Comparison of ENCODE assay signal across 12 cellular contexts in the genomic region with DNA sequence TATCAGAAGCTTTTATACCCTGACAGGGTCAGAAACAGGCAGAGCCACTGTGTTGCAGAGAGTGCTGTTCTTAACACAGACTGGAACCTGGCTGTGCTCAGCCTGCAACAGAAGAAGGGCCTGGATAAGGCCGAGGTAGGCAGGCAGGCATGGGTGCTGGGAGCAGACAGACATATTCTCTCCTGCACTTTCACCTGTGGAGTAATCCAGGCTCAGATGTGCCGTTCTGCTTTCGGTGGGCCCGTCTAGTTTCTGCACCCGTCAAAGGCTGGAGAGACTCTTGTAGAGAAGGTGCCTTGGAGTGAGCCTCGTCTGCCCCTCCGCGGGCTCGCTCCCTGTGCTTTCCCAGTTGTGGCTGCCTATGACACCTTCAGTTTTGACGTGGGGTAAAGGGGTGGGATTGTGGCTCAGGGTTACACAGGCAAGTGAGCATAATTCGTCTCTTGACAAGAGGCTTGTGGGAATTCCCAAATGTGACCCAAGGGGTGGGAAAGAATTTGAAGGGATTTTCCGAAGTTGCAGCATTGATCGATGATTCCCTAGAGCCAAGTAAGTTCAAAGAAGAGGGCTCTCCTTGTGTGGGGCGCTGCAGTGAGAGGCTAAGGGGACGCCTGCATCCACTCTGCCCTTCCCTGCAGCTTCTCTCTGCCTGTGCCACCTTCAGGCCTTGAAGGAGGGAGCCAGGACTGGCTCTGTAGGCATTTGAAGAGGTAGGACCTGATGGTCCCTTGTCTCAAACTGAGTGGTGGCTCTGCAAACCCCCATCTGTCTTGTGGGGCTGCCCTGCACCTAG. TPM values are rescaled to one million over a fixed set of nuclear protein-coding genes. Genes with fewer than 3 reads are reported as not detected.
DNase-seq lines count a peak whose midpoint lies in the region; FAIRE-seq and TF ChIP-seq lines count a peak whose summit lies in the region.
"Had no signal": no experiment of that assay in that cellular context is flagged by ENCODE, and none has a peak within 500 bp of the region (broad histone marks: within the 10 kb centered on the region; RNA-seq: fewer than 3 reads in every experiment).

No MANE protein-coding gene starts in this region.

- no peaks in the 10 kb centered on the region for H3K79me2 ChIP-seq in astrocyte (ENCODE audit: insufficient read depth, low read length)

- H3K14ac ChIP-seq in mesenchymal stem cell (ENCODE audit: low read length in 2 of 2): no peak overlapping the region

- H3K9me3 ChIP-seq in astrocyte (ENCODE audit: insufficient read depth, low read depth, low read length) (no peaks in the 10 kb centered on the region), mesenchymal stem cell (ENCODE audit: control insufficient read depth, low read length) (no peaks in the 10 kb centered on the region)

- no peaks in the 10 kb centered on the region for H4K20me1 ChIP-seq in astrocyte (ENCODE audit: insufficient read depth, low read length)

- H3K23ac ChIP-seq in mesenchymal stem cell (ENCODE audit: low read length in 2 of 2): peak overlapping the region in 1 of 2 experiments; percentile 19

- TF ChIP-seq CTCF in CD14-positive monocyte (IDR thresholded peaks at IDR 0.05) (no peak), astrocyte (IDR thresholded peaks at IDR 0.05; ENCODE audit: insufficient read depth, low read depth, low read length) (no peak)

- FAIRE-seq in astrocyte (lab: Jason Lieb, UNC): no peak
- no peak for FAIRE-seq in GM19239 (lab: Jason Lieb, UNC)

- H3K9me3 Mint-ChIP-seq in CD14-positive monocyte: no peaks in the 10 kb centered on the region
- peaks cover 3% of the 10 kb centered on the region for H3K9me3 Mint-ChIP-seq in astrocyte (ENCODE audit: unreplicated experiment)

- no peak overlapping the region for H3K4me3 ChIP-seq in astrocyte (ENCODE audit: insufficient read depth, low read depth, low read length)
- H3K4me3 ChIP-seq in mesenchymal stem cell (ENCODE audit: insufficient read depth in 1 of 2, low read depth in 1 of 2, low read length in 2 of 2): no peak overlapping the region

- H2BK12ac ChIP-seq in mesenchymal stem cell (ENCODE audit: low read length in 2 of 2): peak overlapping the region in 1 of 2 experiments; percentile 22

- DNase-seq in CD14-positive monocyte (ENCODE audit: low spot score) (peak; percentile 5), astrocyte (ENCODE audit: low read depth) (no peak), mesenchymal stem cell (peak; percentile 82), GM19239 (ENCODE audit: insufficient read length, low spot score) (no peak), iPS-NIHi7 (ENCODE audit: extremely low spot score) (no peak), NCI-H128 (lab: John Stamatoyannopoulos, UW; ENCODE audit: unreplicated experiment) (no peak)
- DNase-seq: AML-193; amniotic stem cell; effector CD8-positive, alpha-beta T cell; Karpas-422; NK-92 treated with Interleukin-12 subunit alpha and Interleukin-12 subunit beta, amount 100 ng/mL, for 24 hours; T-helper 9 cell had no signal

- no peak overlapping the region for H2AFZ ChIP-seq in astrocyte (ENCODE audit: low read depth, low read length)
- H2AFZ ChIP-seq in mesenchymal stem cell (ENCODE audit: low read depth, low read length): no peak overlapping the region

- H3K4me3 Mint-ChIP-seq in CD14-positive monocyte: no peak overlapping the region
- H3K4me3 Mint-ChIP-seq in astrocyte (ENCODE audit: unreplicated experiment): no peak overlapping the region

- H3K27ac ChIP-seq in astrocyte (ENCODE audit: low read depth, low read length) (no peak overlapping the region), mesenchymal stem cell (ENCODE audit: low read length, poor library complexity, severe bottlenecking) (no peak overlapping the region)

- H3K36me3 ChIP-seq in astrocyte (ENCODE audit: insufficient read depth, low read length) (no peaks in the 10 kb centered on the region), mesenchymal stem cell (ENCODE audit: control insufficient read depth in 1 of 2, insufficient read depth in 2 of 2, low read depth in 1 of 2, low read length in 2 of 2) (peaks cover 27 to 29% of the 10 kb centered on the region in 2 experiments)

- H3K79me1 ChIP-seq in mesenchymal stem cell (replicated peaks; ENCODE audit: low read length, poor library complexity, severe bottlenecking): peaks cover 2% of the 10 kb centered on the region

- no peak overlapping the region for H3K9ac ChIP-seq in astrocyte (ENCODE audit: low read length)
- no peak overlapping the region for H3K9ac ChIP-seq in mesenchymal stem cell (ENCODE audit: low read length)

- H3K4ac ChIP-seq in mesenchymal stem cell (ENCODE audit: low read depth in 1 of 2, low read length in 2 of 2): peak overlapping the region in 1 of 2 experiments; percentile 49

- peaks cover 76 to 84% of the 10 kb centered on the region in 2 donors for H3K36me3 Mint-ChIP-seq in CD14-positive monocyte
- H3K36me3 Mint-ChIP-seq in astrocyte (ENCODE audit: low read depth, unreplicated experiment): peaks cover 6% of the 10 kb centered on the region

- H2AK5ac ChIP-seq in mesenchymal stem cell (ENCODE audit: low read length, severe bottlenecking): no peak overlapping the region

- H4K8ac ChIP-seq in mesenchymal stem cell (ENCODE audit: low read length): peak overlapping the region; percentile 33

- no peak overlapping the region for H2BK120ac ChIP-seq in mesenchymal stem cell (ENCODE audit: low read depth, low read length)

- H2BK15ac ChIP-seq in mesenchymal stem cell (ENCODE audit: low read depth, poor library complexity, severe bottlenecking): peak overlapping the region; percentile 12

- H3K4me1 Mint-ChIP-seq in CD14-positive monocyte (peaks cover 41% of the 10 kb centered on the region), astrocyte (ENCODE audit: low read depth, unreplicated experiment) (peaks cover 43% of the 10 kb centered on the region)

- H4K91ac ChIP-seq in mesenchymal stem cell (ENCODE audit: low read length): peak overlapping the region; percentile 68

- H3K27ac Mint-ChIP-seq in CD14-positive monocyte (peak overlapping the region in 2 of 7 donors; percentile 19 to 56), astrocyte (ENCODE audit: unreplicated experiment) (peak overlapping the region; percentile 12)

- 84% methylated on average over 15 of the region's 15 CpGs for WGBS in mesenchymal stem cell

- intact Hi-C loops in CD14-positive monocyte (cut with micrococcal nuclease): no loop called here

- H3K4me2 ChIP-seq in astrocyte (ENCODE audit: low read length) (no peak overlapping the region), mesenchymal stem cell (ENCODE audit: low read length, poor library complexity, severe bottlenecking) (no peak overlapping the region)

- no peak overlapping the region for H2BK5ac ChIP-seq in mesenchymal stem cell (ENCODE audit: low read depth, low read length, poor library complexity, severe bottlenecking)

- H3K27me3 Mint-ChIP-seq in CD14-positive monocyte (ENCODE audit: low read depth in 3 of 3) (peaks cover 0 to 5% (median 5%) of the 10 kb centered on the region in 3 donors), astrocyte (ENCODE audit: low read depth, unreplicated experiment) (no peaks in the 10 kb centered on the region)

- H3K18ac ChIP-seq in mesenchymal stem cell (ENCODE audit: low read depth in 1 of 2, low read length in 2 of 2): peak overlapping the region in 1 of 2 experiments; percentile 1

- H3K4me1 ChIP-seq in astrocyte (ENCODE audit: insufficient read depth, low read length) (peaks cover 28% of the 10 kb centered on the region), mesenchymal stem cell (ENCODE audit: control insufficient read depth, insufficient read depth, low read depth, low read length) (peaks cover 26% of the 10 kb centered on the region)

- H3K27me3 ChIP-seq in astrocyte (ENCODE audit: insufficient read depth, low read length) (no peaks in the 10 kb centered on the region), mesenchymal stem cell (ENCODE audit: control insufficient read depth in 1 of 2, insufficient read depth in 1 of 2, low read length in 2 of 2) (no peaks in the 10 kb centered on the region)

RNA-seq across cellular contexts. Expression of a gene that starts 16.2 kb away (rescaled TPM):
- polyA plus RNA-seq in CD14-positive monocyte: 10 to 100 TPM in 1 of 2 donors, 1 to 10 TPM in 1; 7.8 to 10.1 TPM
- total RNA-seq in astrocyte: 12.2 and 14.1 TPM in 2 replicates
- polyA plus RNA-seq in mesenchymal stem cell (2013, experiment 1 of 2): 11.1 TPM
- polyA plus RNA-seq in mesenchymal stem cell (2013, experiment 2 of 2): 11.5 TPM

RNA-seq across cellular contexts. Expression of a gene that starts 35.4 kb away (rescaled TPM):
- polyA plus RNA-seq in CD14-positive monocyte: 10 to 100 TPM; 30.4 to 30.7 TPM
- 11.3 and 14.0 TPM in 2 replicates for total RNA-seq in astrocyte
- polyA plus RNA-seq in mesenchymal stem cell (2013, experiment 1 of 2): 13.0 TPM
- 12.5 TPM for polyA plus RNA-seq in mesenchymal stem cell (2013, experiment 2 of 2)

RNA-seq across cellular contexts. Expression of a gene that starts 56.4 kb away (rescaled TPM):
- 10 to 100 TPM in 1 of 2 donors, 1 to 10 TPM in 1; 7.0 to 13.8 TPM for polyA plus RNA-seq in CD14-positive monocyte
- total RNA-seq in astrocyte: 6.6 and 6.8 TPM in 2 replicates
- 8.4 TPM for polyA plus RNA-seq in mesenchymal stem cell (2013, experiment 1 of 2)
- 7.2 TPM for polyA plus RNA-seq in mesenchymal stem cell (2013, experiment 2 of 2)

Comparison
In these comparisons a context has a peak if more than half of its experiments do, and no peak if none do; other contexts are left out.
1. DNase-seq: peak in CD14-positive monocyte (single experiment) and mesenchymal stem cell (single experiment); none in astrocyte (single experiment), GM19239 (single experiment), iPS-NIHi7 (single experiment) and NCI-H128 (single experiment).